In genomic region chrX:68827848-68828562, GRCh38 we compare ENCODE assay signal across 8 cellular contexts. TPM values are rescaled to one million over a fixed set of nuclear protein-coding genes. Genes with fewer than 3 reads are reported as not detected.
DNase-seq lines count a peak whose midpoint lies in the region; ATAC-seq and TF ChIP-seq lines count a peak whose summit lies in the region.

No MANE protein-coding gene starts in this region.

- H3K9ac ChIP-seq in mammary epithelial cell (ENCODE audit: insufficient read depth, low read length) = peak overlapping the region; percentile 71

- no peak overlapping the region for H2AFZ ChIP-seq in mammary epithelial cell (ENCODE audit: low read depth, low read length)

- H3K36me3 Mint-ChIP-seq in Calu3 (ENCODE audit: insufficient read depth, unreplicated experiment) (peaks cover 35% of the 10 kb centered on the region), immature natural killer cell (no peaks in the 10 kb centered on the region)

- H3K4me3 Mint-ChIP-seq in Calu3 (ENCODE audit: low read depth, unreplicated experiment) = peak overlapping the region; percentile 87
- peak overlapping the region; percentile 90 to 98 (median 93) for H3K4me3 Mint-ChIP-seq in immature natural killer cell

- peak; percentile 90 for TF ChIP-seq CTCF in Calu3 (IDR thresholded peaks at IDR 0.05; ENCODE audit: unreplicated experiment)
- TF ChIP-seq CTCF in WERI-Rb-1 (IDR thresholded peaks at IDR 0.05; ENCODE audit: low read depth, low read length) = peak; percentile 85
- TF ChIP-seq CTCF in mammary epithelial cell (conservative IDR thresholded peaks at IDR 0.05 in 1 of 2, IDR thresholded peaks at IDR 0.05 in 1 of 2; ENCODE audit: extremely low read depth in 1 of 2, insufficient read depth in 1 of 2, low read depth in 1 of 2, low read length in 2 of 2) = peak; percentile 78 to 88

- peaks cover 10% of the 10 kb centered on the region; the same call in 1 of the 2 replicates for H3K36me3 ChIP-seq in HAP-1 (replicated peaks)
- no peaks in the 10 kb centered on the region for H3K36me3 ChIP-seq in WERI-Rb-1
- H3K36me3 ChIP-seq in mammary epithelial cell (ENCODE audit: insufficient read depth, low read length) = no peaks in the 10 kb centered on the region

- H3K27me3 Mint-ChIP-seq in Calu3 (ENCODE audit: unreplicated experiment) (peaks cover 23% of the 10 kb centered on the region), immature natural killer cell (ENCODE audit: low read depth in 3 of 3) (peaks cover 2 to 16% (median 13%) of the 10 kb centered on the region in 3 donors)

- H3K79me2 ChIP-seq in mammary epithelial cell (ENCODE audit: insufficient read depth, low read length) = peaks cover 43% of the 10 kb centered on the region

- H3K9me3 Mint-ChIP-seq in Calu3 (ENCODE audit: low read depth, unreplicated experiment) (no peaks in the 10 kb centered on the region), immature natural killer cell (no peaks in the 10 kb centered on the region)

- intact Hi-C loops in Calu3 (cut with micrococcal nuclease; ENCODE audit: unreplicated experiment) = loop anchor here (1.0 to 10.0 kb wide), 6 partner anchors 67 to 394 kb away; no protein-coding TSS in a partner anchor
- intact Hi-C loops in mammary epithelial cell (cut with micrococcal nuclease) = loop anchor here (1.0 to 10.0 kb wide), 9 partner anchors 15 to 667 kb away; no protein-coding TSS in a partner anchor

- H4K20me1 ChIP-seq in mammary epithelial cell (ENCODE audit: insufficient read depth, low read length) = peaks cover 6% of the 10 kb centered on the region

- BruUV-seq in Calu3 (replicated peaks; lab: Mats Ljungman, UMichigan) (no TSS peak), mammary epithelial cell (replicated peaks; lab: Mats Ljungman, UMichigan) (no TSS peak)

- peaks cover 9% of the 10 kb centered on the region for H3K4me1 ChIP-seq in HAP-1
- peaks cover 5% of the 10 kb centered on the region for H3K4me1 ChIP-seq in mammary epithelial cell (ENCODE audit: insufficient read depth, low read length)

- CTCF ChIA-PET in Calu3 (lab: Charles Lee) = interaction anchor here (0.6 to 2.8 kb wide), 25 partner anchors 9 to 562 kb away, joined by 3 to 45 read pairs (median 6); partner anchors contain the start of gene PJA1
- CTCF ChIA-PET in mammary epithelial cell (lab: Charles Lee; ENCODE audit: low non-redundant PET) = interaction anchor here (0.6 to 2.3 kb wide), 11 partner anchors 49 to 560 kb away, joined by 3 to 13 read pairs (median 7); no protein-coding TSS in a partner anchor

- in situ Hi-C loops in HAP-1 (cut with MboI; ENCODE audit: low sequenced_read_pairs) (loop anchor here (5.0 to 10.0 kb wide), 4 partner anchors 307 to 559 kb away; no protein-coding TSS in a partner anchor), mammary epithelial cell (cut with MboI; ENCODE audit: low sequenced_read_pairs in 2 of 2) (loop anchor here (5.0 to 25.0 kb wide), 5 partner anchors 309 to 457 kb away; no protein-coding TSS in a partner anchor)

- H3K9me3 ChIP-seq in HAP-1 = no peaks in the 10 kb centered on the region
- no peaks in the 10 kb centered on the region for H3K9me3 ChIP-seq in WERI-Rb-1 (ENCODE audit: severe bottlenecking)
- no peaks in the 10 kb centered on the region for H3K9me3 ChIP-seq in mammary epithelial cell (replicated peaks; ENCODE audit: insufficient read depth, low read length)

- H3K4me3 ChIP-seq in HAP-1 (peak overlapping the region; percentile 99), WERI-Rb-1 (ENCODE audit: low read depth, low read length) (peak overlapping the region; percentile 18; the same call in 1 of the 2 replicates), mammary epithelial cell (replicated peaks in 1 of 3; ENCODE audit: insufficient read depth in 1 of 3, low read depth in 2 of 3, low read length in 3 of 3) (peak overlapping the region; percentile 20 to 44 (median 40)), skin epidermis (peak overlapping the region; percentile 63 to 88 (median 72))

- dilution Hi-C loops in mammary epithelial cell (cut with HindIII; ENCODE audit: low sequenced_read_pairs) = no loop called here

- H3K27ac ChIP-seq in WERI-Rb-1 (no peak overlapping the region), mammary epithelial cell (ENCODE audit: insufficient read depth, low read depth, low read length) (peak overlapping the region; percentile 65), skin epidermis (peak overlapping the region in 19 of 21 experiments; percentile 27 to 91 (median 75))

- H3K4me2 ChIP-seq in mammary epithelial cell (ENCODE audit: insufficient read depth, low read depth, low read length) = peak overlapping the region; percentile 78

- H3K27me3 ChIP-seq in HAP-1 (ENCODE audit: low read depth) (no peaks in the 10 kb centered on the region), WERI-Rb-1 (ENCODE audit: insufficient read depth, low read depth, severe bottlenecking) (peaks cover 26% of the 10 kb centered on the region), mammary epithelial cell (ENCODE audit: insufficient read depth, low read length) (no peaks in the 10 kb centered on the region)

- no peak for ATAC-seq in GM18870 (IDR thresholded peaks at IDR 0.05; ENCODE audit: unreplicated experiment)

- H3K4me1 Mint-ChIP-seq in Calu3 (ENCODE audit: low read depth, unreplicated experiment) = peaks cover 28% of the 10 kb centered on the region
- peaks cover 26 to 30% of the 10 kb centered on the region in 2 donors for H3K4me1 Mint-ChIP-seq in immature natural killer cell

- DNase-seq in Calu3 (peak; percentile 84), HAP-1 (ENCODE audit: low spot score in 2 of 2) (peak; percentile 88 to 96), NCI-H2029 treated with DMSO at 0.1 percent for 48 hours (lab: John Stamatoyannopoulos, UW) (peak; percentile 25), WERI-Rb-1 (peak; percentile 82), mammary epithelial cell (peak; percentile 70), immature natural killer cell (peak; percentile 60 to 67 (median 64))

- whole genome bisulfite sequencing in mammary epithelial cell (ENCODE audit: low coverage, missing lambda C conversion rate) = 28% methylated on average over 27 of the region's 32 CpGs

- peak overlapping the region; percentile 85 for H3K27ac Mint-ChIP-seq in Calu3 (ENCODE audit: unreplicated experiment)
- H3K27ac Mint-ChIP-seq in immature natural killer cell = peak overlapping the region; percentile 72 to 87 (median 77)

RNA-seq across cellular contexts. Expression of gene EFNB1, which starts 0.8 kb away (rescaled TPM):
- total RNA-seq in Calu3 (2022) (12.6 and 20.7 TPM in 2 replicates), mammary epithelial cell (100 to 1,000 TPM; 143 to 167 TPM)
- polyA plus RNA-seq in mammary epithelial cell (121 TPM), immature natural killer cell (1 to 10 TPM; 3.9 to 5.6 (median 3.9) TPM)
- polyA minus RNA-seq in mammary epithelial cell = 68.9 TPM

Comparison
In these comparisons a context has a peak if more than half of its experiments do, and no peak if none do; other contexts are left out.
1. DNase-seq: peak in every context shown above with its lines; median percentile 92 in HAP-1; 84 in Calu3; 82 in WERI-Rb-1; 70 in mammary epithelial cell; 64 in immature natural killer cell; 25 in NCI-H2029 treated with DMSO at 0.1 percent for 48 hours.
2. H3K4me3 ChIP-seq: peak in every context shown above with its lines; median percentile 99 in HAP-1; 72 in skin epidermis; 40 in mammary epithelial cell; 18 in WERI-Rb-1.